In the genomic region with DNA sequence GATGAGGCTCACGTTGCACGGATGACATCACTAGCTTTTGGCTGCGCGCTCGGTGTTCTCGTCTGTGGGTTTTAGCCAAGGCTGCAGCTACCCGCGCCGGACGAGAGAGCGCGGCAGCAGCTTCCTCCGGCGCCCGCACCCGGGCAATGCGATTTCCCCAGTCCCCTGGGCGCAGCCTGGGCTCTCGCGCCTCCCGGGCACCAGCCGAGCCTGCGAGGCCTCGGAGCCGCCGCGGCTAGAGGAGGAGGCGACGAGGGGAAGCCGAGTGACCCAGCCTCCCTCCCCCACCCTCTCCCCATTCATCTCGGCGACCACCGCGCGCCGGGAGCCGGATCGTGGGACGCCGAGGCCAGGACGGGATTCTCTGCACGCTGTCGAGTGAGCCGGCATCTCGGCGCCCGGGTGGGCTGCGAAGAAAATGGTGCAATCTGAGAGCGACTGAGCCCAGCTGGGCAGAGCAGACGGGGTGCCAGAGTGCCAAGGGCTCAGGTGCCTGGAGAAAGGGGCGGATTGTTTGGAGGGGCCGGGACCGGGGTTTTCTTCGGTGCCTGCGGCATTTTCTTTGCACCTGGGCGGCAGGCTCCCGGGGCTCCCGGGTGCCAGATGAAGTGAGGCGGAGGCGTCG, we compare ENCODE assay signal across 9 cellular contexts. TPM values are rescaled to one million over a fixed set of nuclear protein-coding genes. Genes with fewer than 3 reads are reported as not detected.
DNase-seq lines count a peak whose midpoint lies in the region; ATAC-seq and TF ChIP-seq lines count a peak whose summit lies in the region.
"Had no signal": no experiment of that assay in that cellular context is flagged by ENCODE, and none has a peak within 500 bp of the region (broad histone marks: within the 10 kb centered on the region; RNA-seq: fewer than 3 reads in every experiment).

No MANE protein-coding gene starts in this region.

- peaks cover 11% of the 10 kb centered on the region for H3K27me3 Mint-ChIP-seq in glutamatergic neuron (ENCODE audit: unreplicated experiment)

- no peaks in the 10 kb centered on the region for H3K9me3 Mint-ChIP-seq in activated naive CD4-positive, alpha-beta T cell treated with anti-CD3 and anti-CD28 coated beads, Interleukin-2, amount 50 U/mL, for 72 hours
- peaks cover 19% of the 10 kb centered on the region for H3K9me3 Mint-ChIP-seq in glutamatergic neuron (ENCODE audit: unreplicated experiment)

- TF ChIP-seq CTCF in glutamatergic neuron (IDR thresholded peaks at IDR 0.05; ENCODE audit: partially characterized antibody, unreplicated experiment) = no peak

- no peaks in the 10 kb centered on the region for H3K36me3 Mint-ChIP-seq in activated naive CD4-positive, alpha-beta T cell treated with anti-CD3 and anti-CD28 coated beads, Interleukin-2, amount 50 U/mL, for 72 hours
- no peaks in the 10 kb centered on the region for H3K36me3 Mint-ChIP-seq in glutamatergic neuron (ENCODE audit: unreplicated experiment)

- H3K4me3 Mint-ChIP-seq in glutamatergic neuron (ENCODE audit: unreplicated experiment) = peak overlapping the region; percentile 95

- H3K27ac Mint-ChIP-seq in activated naive CD4-positive, alpha-beta T cell treated with anti-CD3 and anti-CD28 coated beads, Interleukin-2, amount 50 U/mL, for 72 hours = no peak overlapping the region
- peak overlapping the region; percentile 73 for H3K27ac Mint-ChIP-seq in glutamatergic neuron (ENCODE audit: unreplicated experiment)

- ATAC-seq in activated naive CD4-positive, alpha-beta T cell treated with anti-CD3 and anti-CD28 coated beads, Interleukin-2, amount 50 U/mL, for 72 hours = peak; percentile 38 to 63
- no peak for ATAC-seq in GM18867 (IDR thresholded peaks at IDR 0.05; ENCODE audit: unreplicated experiment)

- peaks cover 5% of the 10 kb centered on the region for H3K4me1 Mint-ChIP-seq in glutamatergic neuron (ENCODE audit: low read depth, unreplicated experiment)

- peak; percentile 60 for DNase-seq in NCI-H510A (lab: John Stamatoyannopoulos, UW)
- no peak for DNase-seq in NCI-H510A treated with DMSO at 0.1 percent for 48 hours (lab: John Stamatoyannopoulos, UW)
- DNase-seq in NCI-H2196 treated with DMSO at 0.1 percent for 48 hours (lab: John Stamatoyannopoulos, UW; ENCODE audit: unreplicated experiment) = peak; percentile 81
- DNase-seq in activated naive CD4-positive, alpha-beta T cell treated with anti-CD3 and anti-CD28 coated beads, Interleukin-2, amount 50 U/mL, for 72 hours (ENCODE audit: low spot score in 2 of 2) = peak in 1 of 2 donors; percentile 36
- peak; percentile 76 for DNase-seq in glutamatergic neuron
- peak; percentile 76 for DNase-seq in occipital lobe (lab: John Stamatoyannopoulos, UW)
- DNase-seq in AML-193 (lab: John Stamatoyannopoulos, UW) = no peak
- DNase-seq: DND-41 had no signal

RNA-seq across cellular contexts. Expression of gene TMEM178B, which starts 1.2 kb away (rescaled TPM):
- total RNA-seq in activated naive CD4-positive, alpha-beta T cell treated with anti-CD3 and anti-CD28 coated beads, Interleukin-2, amount 50 U/mL, for 72 hours = under 1 TPM; 0.18 to 0.25 TPM
- total RNA-seq in glutamatergic neuron (ENCODE audit: unreplicated experiment) (49.8 TPM), occipital lobe (50.7 TPM)

RNA-seq across cellular contexts. Expression of gene MRPS33, which starts 57.9 kb away (rescaled TPM):
- total RNA-seq in activated naive CD4-positive, alpha-beta T cell treated with anti-CD3 and anti-CD28 coated beads, Interleukin-2, amount 50 U/mL, for 72 hours = 100 to 1,000 TPM in 1 of 2 donors, 10 to 100 TPM in 1; 73.9 to 101 TPM
- total RNA-seq in glutamatergic neuron (ENCODE audit: unreplicated experiment) (33.9 TPM), occipital lobe (12.6 TPM)

Comparison
In these comparisons a context has a peak if more than half of its experiments do, and no peak if none do; other contexts are left out.
1. DNase-seq: peak in NCI-H510A (single experiment), NCI-H2196 treated with DMSO at 0.1 percent for 48 hours (single experiment), glutamatergic neuron (single experiment) and occipital lobe (single experiment); none in NCI-H510A treated with DMSO at 0.1 percent for 48 hours (single experiment) and AML-193 (0 of 2).
2. RNA of gene TMEM178B, which starts 1.2 kb away (total RNA-seq): 50.7 TPM in occipital lobe (single experiment) and 49.8 TPM in glutamatergic neuron (single experiment); 0.18 to 0.25 TPM in activated naive CD4-positive, alpha-beta T cell treated with anti-CD3 and anti-CD28 coated beads, Interleukin-2, amount 50 U/mL, for 72 hours; every median in the first group is over 10 times any median in the second.